In the genomic region with DNA sequence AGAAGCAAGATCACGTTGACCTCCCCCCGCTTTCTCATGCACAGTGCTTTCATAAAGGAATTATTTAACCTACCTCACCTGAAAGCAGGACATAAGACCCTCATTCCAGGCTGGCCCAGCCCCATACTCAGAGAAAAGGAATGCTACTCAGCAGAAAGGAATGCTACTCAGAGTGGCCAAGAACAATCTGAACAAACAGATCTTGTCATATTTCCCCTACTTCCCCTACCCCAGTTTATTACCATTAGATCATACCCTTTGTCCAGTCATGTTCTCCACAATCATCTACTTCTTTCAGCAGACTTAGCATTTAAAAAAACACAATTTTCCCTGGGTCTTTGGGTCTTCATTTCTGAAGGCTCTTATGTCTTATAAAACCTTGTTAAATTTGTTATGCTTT, we compare ENCODE assay signal across 1 cellular context.
TF ChIP-seq lines count a peak whose summit lies in the region.

No MANE protein-coding gene starts in this region.

TF ChIP-seq in H1, 55 proteins besides CTCF, POLR2A, EP300 and RAD21 (continued from another document):
- TF ChIP-seq SP1 (IDR thresholded peaks at IDR 0.05; ENCODE audit: low read depth, low read length) (no peak), SP2 (IDR thresholded peaks at IDR 0.05; ENCODE audit: low read length) (no peak), CHD1 (IDR thresholded peaks at IDR 0.05; ENCODE audit: low read depth, low read length) (no peak), KDM1A (IDR thresholded peaks at IDR 0.05; ENCODE audit: borderline replicate concordance, low read length) (no peak), BACH1 (IDR thresholded peaks at IDR 0.05; ENCODE audit: low read length) (no peak), JUN (IDR thresholded peaks at IDR 0.05; ENCODE audit: low read depth, low read length) (no peak)
